ENCODE assay signal across 22 cellular contexts in genomic region chr17:14320098-14320497, GRCh38. TPM values are rescaled to one million over a fixed set of nuclear protein-coding genes. Genes with fewer than 3 reads are reported as not detected.
A peak's percentile ranks its signal among the peaks of the same experiment; 100 is the strongest.
DNase-seq lines count a peak whose midpoint lies in the region; ATAC-seq and TF ChIP-seq lines count a peak whose summit lies in the region.
"Had no signal": no experiment of that assay in that cellular context is flagged by ENCODE, and none has a peak within 500 bp of the region (broad histone marks: within the 10 kb centered on the region; RNA-seq: fewer than 3 reads in every experiment).

No MANE protein-coding gene starts in this region.

- H3K27ac ChIP-seq in CD8-positive, alpha-beta memory T cell (ENCODE audit: low read depth, low read length), result no peak overlapping the region
- H3K27ac ChIP-seq: A549, C4-2B had no signal

- no peaks in the 10 kb centered on the region for H3K27me3 Mint-ChIP-seq in activated naive CD4-positive, alpha-beta T cell treated with anti-CD3 and anti-CD28 coated beads, Interleukin-2, amount 50 U/mL, for 24 hours
- H3K27me3 Mint-ChIP-seq in CD8-positive, alpha-beta memory T cell, result no peaks in the 10 kb centered on the region
- H3K27me3 Mint-ChIP-seq in central memory CD8-positive, alpha-beta T cell, result no peaks in the 10 kb centered on the region
- no peaks in the 10 kb centered on the region for H3K27me3 Mint-ChIP-seq in nephron progenitor cell (ENCODE audit: low read depth, poor library complexity)

- no peak for DNase-seq in activated naive CD4-positive, alpha-beta T cell treated with anti-CD3 and anti-CD28 coated beads, Interleukin-2, amount 50 U/mL, for 72 hours (ENCODE audit: low spot score in 2 of 2)
- DNase-seq in CD8-positive, alpha-beta memory T cell, result no peak
- DNase-seq in central memory CD8-positive, alpha-beta T cell (ENCODE audit: low spot score in 2 of 2), result no peak
- no peak for DNase-seq in nephron progenitor cell
- DNase-seq in NCI-H82 (lab: John Stamatoyannopoulos, UW), result no peak
- DNase-seq in head of caudate nucleus, result no peak
- no peak for DNase-seq in NCI-H345 (lab: John Stamatoyannopoulos, UW)
- DNase-seq: Calu3, GF-D8, GOT3, KG1, NCI-H1694, NCI-H2227 treated with DMSO at 0.1 percent for 48 hours, NCI-H524, PC-3, RPMI8226, SIG-M5 had no signal

- H3K9me3 Mint-ChIP-seq in activated naive CD4-positive, alpha-beta T cell treated with anti-CD3 and anti-CD28 coated beads, Interleukin-2, amount 50 U/mL, for 24 hours, result no peaks in the 10 kb centered on the region
- no peaks in the 10 kb centered on the region for H3K9me3 Mint-ChIP-seq in activated naive CD4-positive, alpha-beta T cell treated with anti-CD3 and anti-CD28 coated beads, Interleukin-2, amount 50 U/mL, for 72 hours
- H3K9me3 Mint-ChIP-seq in CD8-positive, alpha-beta memory T cell, result no peaks in the 10 kb centered on the region
- H3K9me3 Mint-ChIP-seq in central memory CD8-positive, alpha-beta T cell, result no peaks in the 10 kb centered on the region
- H3K9me3 Mint-ChIP-seq in nephron progenitor cell, result no peaks in the 10 kb centered on the region

- TF ChIP-seq CTCF in nephron progenitor cell (IDR thresholded peaks at IDR 0.05), result no peak

- POLR2A ChIA-PET in CD8-positive, alpha-beta memory T cell (lab: Charles Lee), result no interaction called here

- ATAC-seq in activated naive CD4-positive, alpha-beta T cell treated with anti-CD3 and anti-CD28 coated beads, Interleukin-2, amount 50 U/mL, for 72 hours, result no peak
- no peak for ATAC-seq in central memory CD8-positive, alpha-beta T cell (replicated peaks; ENCODE audit: extremely low read depth, poor library complexity, severe bottlenecking)
- ATAC-seq: A549, GM12878, PC-3, SK-N-SH treated with all-trans-retinoic acid at 6 μM for 48 hours had no signal

- H3K27ac Mint-ChIP-seq in activated naive CD4-positive, alpha-beta T cell treated with anti-CD3 and anti-CD28 coated beads, Interleukin-2, amount 50 U/mL, for 24 hours, result no peak overlapping the region
- no peak overlapping the region for H3K27ac Mint-ChIP-seq in activated naive CD4-positive, alpha-beta T cell treated with anti-CD3 and anti-CD28 coated beads, Interleukin-2, amount 50 U/mL, for 72 hours
- peak overlapping the region in 5 of 8 donors; percentile 5 to 89 (median 10) for H3K27ac Mint-ChIP-seq in CD8-positive, alpha-beta memory T cell
- peak overlapping the region; percentile 4 for H3K27ac Mint-ChIP-seq in central memory CD8-positive, alpha-beta T cell (ENCODE audit: low read depth)
- H3K27ac Mint-ChIP-seq in nephron progenitor cell, result peak overlapping the region; percentile 26

- peaks cover 94% of the 10 kb centered on the region for H3K4me1 Mint-ChIP-seq in activated naive CD4-positive, alpha-beta T cell treated with anti-CD3 and anti-CD28 coated beads, Interleukin-2, amount 50 U/mL, for 24 hours
- H3K4me1 Mint-ChIP-seq in CD8-positive, alpha-beta memory T cell, result peaks cover 75 to 96% (median 77%) of the 10 kb centered on the region in 3 donors
- H3K4me1 Mint-ChIP-seq in central memory CD8-positive, alpha-beta T cell, result peaks cover 53% of the 10 kb centered on the region
- H3K4me1 Mint-ChIP-seq in nephron progenitor cell, result peaks cover 99% of the 10 kb centered on the region

- peaks cover 53% of the 10 kb centered on the region for H3K4me1 ChIP-seq in CD8-positive, alpha-beta memory T cell (ENCODE audit: insufficient read depth, low read length)
- H3K4me1 ChIP-seq: A549 had no signal

- H3K36me3 ChIP-seq in CD8-positive, alpha-beta memory T cell (ENCODE audit: insufficient read depth, low read length), result no peaks in the 10 kb centered on the region

- H3K9me3 ChIP-seq in CD8-positive, alpha-beta memory T cell (ENCODE audit: low read length), result no peaks in the 10 kb centered on the region
- H3K9me3 ChIP-seq: A549 had no signal

- H3K4me3 Mint-ChIP-seq in activated naive CD4-positive, alpha-beta T cell treated with anti-CD3 and anti-CD28 coated beads, Interleukin-2, amount 50 U/mL, for 24 hours, result peak overlapping the region; percentile 39
- H3K4me3 Mint-ChIP-seq in CD8-positive, alpha-beta memory T cell, result peak overlapping the region in 4 of 7 donors; percentile 10 to 52 (median 38)
- no peak overlapping the region for H3K4me3 Mint-ChIP-seq in central memory CD8-positive, alpha-beta T cell
- peak overlapping the region; percentile 17 for H3K4me3 Mint-ChIP-seq in nephron progenitor cell

- H3K27me3 ChIP-seq in CD8-positive, alpha-beta memory T cell (ENCODE audit: insufficient read depth, low read length, poor library complexity, severe bottlenecking), result no peaks in the 10 kb centered on the region

- intact Hi-C loops in head of caudate nucleus (cut with DNase I), result no loop called here

- no peak overlapping the region for H3K4me3 ChIP-seq in CD8-positive, alpha-beta memory T cell (ENCODE audit: low read length)
- H3K4me3 ChIP-seq: A549, GM12878 had no signal

- CTCF ChIA-PET in CD8-positive, alpha-beta memory T cell (lab: Charles Lee), result interaction anchor here (1.5 kb wide), 1 partner anchor 10 kb away, joined by 3 read pairs; no protein-coding TSS in a partner anchor

- peaks cover 11% of the 10 kb centered on the region for H3K36me3 Mint-ChIP-seq in activated naive CD4-positive, alpha-beta T cell treated with anti-CD3 and anti-CD28 coated beads, Interleukin-2, amount 50 U/mL, for 24 hours
- H3K36me3 Mint-ChIP-seq in activated naive CD4-positive, alpha-beta T cell treated with anti-CD3 and anti-CD28 coated beads, Interleukin-2, amount 50 U/mL, for 72 hours, result peaks cover 0 to 7% of the 10 kb centered on the region in 2 donors
- H3K36me3 Mint-ChIP-seq in CD8-positive, alpha-beta memory T cell, result peaks cover 0 to 10% (median 0%) of the 10 kb centered on the region in 3 donors
- peaks cover 4% of the 10 kb centered on the region for H3K36me3 Mint-ChIP-seq in central memory CD8-positive, alpha-beta T cell (ENCODE audit: insufficient read depth)
- peaks cover 4% of the 10 kb centered on the region for H3K36me3 Mint-ChIP-seq in nephron progenitor cell (ENCODE audit: low read depth)

RNA-seq across cellular contexts. Expression of gene HS3ST3B1, which starts 19.2 kb away (rescaled TPM):
- 1 to 10 TPM; 5.0 to 6.5 TPM for total RNA-seq in activated naive CD4-positive, alpha-beta T cell treated with anti-CD3 and anti-CD28 coated beads, Interleukin-2, amount 50 U/mL, for 72 hours
- total RNA-seq in CD8-positive, alpha-beta memory T cell, result 1 to 10 TPM; 5.5 to 6.0 TPM
- polyA plus RNA-seq in CD8-positive, alpha-beta memory T cell, result 11.0 TPM

Comparison
In these comparisons a context has a peak if more than half of its experiments do, and no peak if none do; other contexts are left out.
1. H3K27ac Mint-ChIP-seq: peak in CD8-positive, alpha-beta memory T cell (5 of 8), central memory CD8-positive, alpha-beta T cell (single experiment) and nephron progenitor cell (single experiment); none in activated naive CD4-positive, alpha-beta T cell treated with anti-CD3 and anti-CD28 coated beads, Interleukin-2, amount 50 U/mL, for 24 hours (single experiment) and activated naive CD4-positive, alpha-beta T cell treated with anti-CD3 and anti-CD28 coated beads, Interleukin-2, amount 50 U/mL, for 72 hours (0 of 2).